Comparison of ENCODE assay signal across 8 cellular contexts in genomic region chr4:85968945-85969830, GRCh38.
DNase-seq lines count a peak whose midpoint lies in the region; ATAC-seq and TF ChIP-seq lines count a peak whose summit lies in the region.

No MANE protein-coding gene starts in this region.

- H3K9me3 ChIP-seq in right atrium auricular region (no peaks in the 10 kb centered on the region), colonic mucosa (no peaks in the 10 kb centered on the region)

- no peak for DNase-seq in Right ventricle myocardium superior
- no peak for DNase-seq in right atrium auricular region (ENCODE audit: low spot score)
- peak; percentile 48 for DNase-seq in NCI-H69 (lab: John Stamatoyannopoulos, UW)
- no peak for DNase-seq in colonic mucosa
- DNase-seq in middle frontal gyrus (ENCODE audit: extremely low spot score, low spot score), result peak; percentile 65
- DNase-seq in stimulated activated naive CD8-positive, alpha-beta T cell treated with anti-CD3 and anti-CD28 coated beads, Interleukin-15, Interleukin-2, amounts not matched to agents 100 U/mL and 50 U/mL, for 24 hours, result no peak
- DNase-seq in activated CD8-positive, alpha-beta memory T cell treated with anti-CD3 and anti-CD28 coated beads, Interleukin-2, amount 50 U/mL, for 48 hours, result no peak

- peak in 1 of 2 donors; percentile 78 for TF ChIP-seq CTCF in right atrium auricular region (IDR thresholded peaks at IDR 0.05)
- TF ChIP-seq CTCF in colonic mucosa (IDR thresholded peaks at IDR 0.05), result peak; percentile 56

- H3K4me3 ChIP-seq in right atrium auricular region, result no peak overlapping the region
- H3K4me3 ChIP-seq in colonic mucosa, result no peak overlapping the region

- intact Hi-C loops in Right ventricle myocardium superior (cut with DNase I), result loop anchor here (5.0 kb wide), 2 partner anchors 172 to 822 kb away; no protein-coding TSS in a partner anchor
- intact Hi-C loops in colonic mucosa (cut with DNase I), result loop anchor here (2.0 kb wide), 1 partner anchor 172 kb away; no protein-coding TSS in a partner anchor

- no peak overlapping the region for H3K27ac ChIP-seq in right atrium auricular region
- no peak overlapping the region for H3K27ac ChIP-seq in colonic mucosa

- H3K4me1 ChIP-seq in right atrium auricular region, result peaks cover 0 to 20% of the 10 kb centered on the region in 2 donors
- no peaks in the 10 kb centered on the region for H3K4me1 ChIP-seq in colonic mucosa

- H3K36me3 ChIP-seq in right atrium auricular region (no peaks in the 10 kb centered on the region), colonic mucosa (no peaks in the 10 kb centered on the region)

- ATAC-seq in Right ventricle myocardium superior (ENCODE audit: poor library complexity), result peak; percentile 68
- ATAC-seq in HG03139 (IDR thresholded peaks at IDR 0.05; ENCODE audit: unreplicated experiment), result peak; percentile 46
- no peak for ATAC-seq in stimulated activated naive CD8-positive, alpha-beta T cell treated with anti-CD3 and anti-CD28 coated beads, Interleukin-15, Interleukin-2, amounts not matched to agents 100 U/mL and 50 U/mL, for 24 hours

- H3K9ac ChIP-seq in colonic mucosa (ENCODE audit: low read depth in 2 of 2, low read length in 2 of 2), result no peak overlapping the region

- no peaks in the 10 kb centered on the region for H3K27me3 ChIP-seq in right atrium auricular region
- H3K27me3 ChIP-seq in colonic mucosa, result no peaks in the 10 kb centered on the region

Comparison
In these comparisons a context has a peak if more than half of its experiments do, and no peak if none do; other contexts are left out.
1. DNase-seq: peak in NCI-H69 (single experiment) and middle frontal gyrus (single experiment); none in Right ventricle myocardium superior (single experiment), right atrium auricular region (single experiment), colonic mucosa (single experiment), stimulated activated naive CD8-positive, alpha-beta T cell treated with anti-CD3 and anti-CD28 coated beads, Interleukin-15, Interleukin-2, amounts not matched to agents 100 U/mL and 50 U/mL, for 24 hours (single experiment) and activated CD8-positive, alpha-beta memory T cell treated with anti-CD3 and anti-CD28 coated beads, Interleukin-2, amount 50 U/mL, for 48 hours (single experiment).